ENCODE assay signal across 8 cellular contexts in genomic region chr22:24427500-24428164, GRCh38. TPM values are rescaled to one million over a fixed set of nuclear protein-coding genes. Genes with fewer than 3 reads are reported as not detected.
DNase-seq lines count a peak whose midpoint lies in the region; ATAC-seq, FAIRE-seq and TF ChIP-seq lines count a peak whose summit lies in the region.

Gene ADORA2A (plus strand): TSS chr22:24427599. CDS start chr22:24433405, 5,806 bp downstream.

- H3K4me3 Mint-ChIP-seq in activated CD4-positive, alpha-beta T cell treated with anti-CD3 and anti-CD28 coated beads, Interleukin-2, amount 10 ng/mL, durations not matched to agents 7 days and 5 days = peak within 1 kb of the TSS; percentile 86

- dilution Hi-C loops in endothelial cell of umbilical vein (cut with MboI; ENCODE audit: extremely low pct_ligation_motif_present, low sequenced_read_pairs) = no loop called here

- POLR2A ChIA-PET in activated CD4-positive, alpha-beta T cell treated with anti-CD3 and anti-CD28 coated beads, Interleukin-2, amount 10 ng/mL, durations not matched to agents 7 days and 5 days (lab: Charles Lee) = no interaction called here
- POLR2A ChIA-PET in endothelial cell of umbilical vein (lab: Charles Lee) = no interaction called here

- H3K27ac ChIP-seq in endothelial cell of umbilical vein (ENCODE audit: insufficient read depth, low read depth, low read length) = no peak within 1 kb of the TSS

- no peak within 1 kb of the TSS for H3K4me3 ChIP-seq in endothelial cell of umbilical vein (replicated peaks in 1 of 3; ENCODE audit: insufficient read depth in 1 of 3, low read depth in 1 of 3, low read length in 3 of 3)

- H3K9me3 ChIP-seq in endothelial cell of umbilical vein (replicated peaks; ENCODE audit: control insufficient read depth, insufficient read depth, low read length) = no peaks in the 10 kb centered on the region

- H3K36me3 Mint-ChIP-seq in activated CD4-positive, alpha-beta T cell treated with anti-CD3 and anti-CD28 coated beads, Interleukin-2, amount 10 ng/mL, durations not matched to agents 7 days and 5 days (ENCODE audit: low read depth) = peaks cover 16% of the 10 kb centered on the region

- H3K9ac ChIP-seq in endothelial cell of umbilical vein (replicated peaks; ENCODE audit: extremely low read depth, insufficient read depth, low read length) = no peak within 1 kb of the TSS

- no peak within 1 kb of the TSS for H3K4me2 ChIP-seq in endothelial cell of umbilical vein (ENCODE audit: insufficient read depth, low read length)

- FAIRE-seq in endothelial cell of umbilical vein (lab: Jason Lieb, UNC) = no peak
- no peak for FAIRE-seq in D721Med (lab: Jason Lieb, UNC)

- intact Hi-C loops in endothelial cell of umbilical vein (cut with micrococcal nuclease) = loop anchor here (5.0 kb wide), 1 partner anchor 40 kb away; no protein-coding TSS in a partner anchor

- H3K4me1 Mint-ChIP-seq in activated CD4-positive, alpha-beta T cell treated with anti-CD3 and anti-CD28 coated beads, Interleukin-2, amount 10 ng/mL, durations not matched to agents 7 days and 5 days = peaks cover 70% of the 10 kb centered on the region

- no peaks in the 10 kb centered on the region for H3K9me1 ChIP-seq in endothelial cell of umbilical vein (replicated peaks; ENCODE audit: control insufficient read depth, extremely low read depth, insufficient read depth, low read length)

- DNase-seq in activated CD4-positive, alpha-beta T cell treated with anti-CD3 and anti-CD28 coated beads, Interleukin-2, amount 10 ng/mL, durations not matched to agents 7 days and 5 days = peak; percentile 90
- no peak for DNase-seq in endothelial cell of umbilical vein (ENCODE audit: low read depth, low spot score)
- peak; percentile 62 for DNase-seq in stimulated activated CD8-positive, alpha-beta memory T cell treated with anti-CD3 and anti-CD28 coated beads, Interleukin-15, amount 100 ng/mL, for 1 hour (ENCODE audit: low read depth)
- DNase-seq in NCI-H1694 (lab: John Stamatoyannopoulos, UW) = no peak
- DNase-seq in D721Med (ENCODE audit: insufficient read length, low spot score) = no peak

- H3K9me3 Mint-ChIP-seq in activated CD4-positive, alpha-beta T cell treated with anti-CD3 and anti-CD28 coated beads, Interleukin-2, amount 10 ng/mL, durations not matched to agents 7 days and 5 days = no peaks in the 10 kb centered on the region

- no peaks in the 10 kb centered on the region for H3K79me2 ChIP-seq in endothelial cell of umbilical vein (ENCODE audit: control insufficient read depth, insufficient read depth, low read length)

- no peaks in the 10 kb centered on the region for H3K27me3 ChIP-seq in endothelial cell of umbilical vein (ENCODE audit: control insufficient read depth in 2 of 2, insufficient read depth in 2 of 2, low read length in 2 of 2)

- peaks cover 13% of the 10 kb centered on the region for H3K4me1 ChIP-seq in endothelial cell of umbilical vein (ENCODE audit: control insufficient read depth, extremely low read depth, insufficient read depth, low read length)

- no peak within 1 kb of the TSS for H2AFZ ChIP-seq in endothelial cell of umbilical vein (ENCODE audit: low read depth, low read length)

- TF ChIP-seq CTCF in endothelial cell of umbilical vein (IDR thresholded peaks at IDR 0.05; ENCODE audit: extremely low read depth in 1 of 2, insufficient read depth in 1 of 2, low read depth in 1 of 2, low read length in 2 of 2) (no peak), D721Med (IDR thresholded peaks at IDR 0.05; ENCODE audit: insufficient read depth, missing control alignments) (no peak)

- ATAC-seq in GM18873 (IDR thresholded peaks at IDR 0.05; ENCODE audit: low FRiP score, unreplicated experiment) = peak; percentile 50
- ATAC-seq in HG03095 (IDR thresholded peaks at IDR 0.05; ENCODE audit: unreplicated experiment) = peak; percentile 34
- no peak for ATAC-seq in GM21515 (IDR thresholded peaks at IDR 0.05; ENCODE audit: unreplicated experiment)

- CTCF ChIA-PET in activated CD4-positive, alpha-beta T cell treated with anti-CD3 and anti-CD28 coated beads, Interleukin-2, amount 10 ng/mL, durations not matched to agents 7 days and 5 days (lab: Charles Lee) = interaction anchor here (0.7 to 1.4 kb wide), 4 partner anchors 10 to 359 kb away, joined by 3 to 5 read pairs (median 4); no protein-coding TSS in a partner anchor
- CTCF ChIA-PET in endothelial cell of umbilical vein (lab: Charles Lee) = interaction anchor here (0.6 to 7.7 kb wide), 4 partner anchors 17 to 82 kb away, joined by 3 to 64 read pairs (median 4); no protein-coding TSS in a partner anchor

- BruUV-seq in endothelial cell of umbilical vein (replicated peaks; lab: Mats Ljungman, UMichigan) = no TSS peak

- H3K36me3 ChIP-seq in endothelial cell of umbilical vein (ENCODE audit: control insufficient read depth in 2 of 2, extremely low read depth in 1 of 2, insufficient read depth in 2 of 2, low read length in 2 of 2) = peaks cover 0 to 2% of the 10 kb centered on the region in 2 experiments

- H3K27me3 Mint-ChIP-seq in activated CD4-positive, alpha-beta T cell treated with anti-CD3 and anti-CD28 coated beads, Interleukin-2, amount 10 ng/mL, durations not matched to agents 7 days and 5 days = peaks cover 5% of the 10 kb centered on the region

- H4K20me1 ChIP-seq in endothelial cell of umbilical vein (replicated peaks; ENCODE audit: control insufficient read depth, extremely low read depth, insufficient read depth, low read length) = no peaks in the 10 kb centered on the region

- H3K27ac Mint-ChIP-seq in activated CD4-positive, alpha-beta T cell treated with anti-CD3 and anti-CD28 coated beads, Interleukin-2, amount 10 ng/mL, durations not matched to agents 7 days and 5 days = peak within 1 kb of the TSS; percentile 97

- no peak for TF ChIP-seq POLR2A in endothelial cell of umbilical vein (IDR thresholded peaks at IDR 0.05; ENCODE audit: low read depth, low read length)

TF ChIP-seq in endothelial cell of umbilical vein, 7 proteins besides CTCF, POLR2A, EP300 and RAD21:
- TF ChIP-seq GATA2 (IDR thresholded peaks at IDR 0.05; ENCODE audit: insufficient read depth, insufficient read length, low read depth, low read length) = no peak
- TF ChIP-seq JUN (IDR thresholded peaks at IDR 0.05; ENCODE audit: borderline replicate concordance, insufficient read depth, insufficient read length, low read depth) = no peak
- TF ChIP-seq MYC (IDR thresholded peaks at IDR 0.05; ENCODE audit: low read depth, low read length) = no peak
- TF ChIP-seq, protein P1, sequence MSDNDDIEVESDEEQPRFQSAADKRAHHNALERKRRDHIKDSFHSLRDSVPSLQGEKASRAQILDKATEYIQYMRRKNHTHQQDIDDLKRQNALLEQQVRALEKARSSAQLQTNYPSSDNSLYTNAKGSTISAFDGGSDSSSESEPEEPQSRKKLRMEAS (IDR thresholded peaks at IDR 0.05; ENCODE audit: insufficient read depth, insufficient read length) = no peak
- TF ChIP-seq POLR2AphosphoS5 (IDR thresholded peaks at IDR 0.05; ENCODE audit: insufficient read depth, low read depth, low read length) = no peak
- TF ChIP-seq EZH2 (IDR thresholded peaks at IDR 0.05; ENCODE audit: borderline replicate concordance, low read depth, low read length, severe bottlenecking) = no peak
- TF ChIP-seq FOS (IDR thresholded peaks at IDR 0.05; ENCODE audit: borderline replicate concordance, insufficient read depth, low read length) = no peak

RNA-seq across cellular contexts. Expression of gene ADORA2A, which starts in this region (rescaled TPM):
- total RNA-seq in activated CD4-positive, alpha-beta T cell treated with anti-CD3 and anti-CD28 coated beads, Interleukin-2, amount 10 ng/mL, durations not matched to agents 7 days and 5 days = 10 to 100 TPM; 25.3 to 29.0 TPM
- total RNA-seq in endothelial cell of umbilical vein = 17.1 and 20.0 TPM in 2 replicates
- polyA plus RNA-seq in endothelial cell of umbilical vein = 33.1 and 45.3 TPM in 2 replicates
- 13.5 and 16.6 TPM in 2 replicates for polyA plus RNA-seq in endothelial cell of umbilical vein (2011; cell fraction: cytosol; rRNA removed)
- 14.3 and 15.7 TPM in 2 replicates for polyA plus RNA-seq in endothelial cell of umbilical vein (2011; cell fraction: nucleus; rRNA removed)
- 2.9 and 3.6 TPM in 2 replicates for polyA plus RNA-seq in endothelial cell of umbilical vein (2012)
- polyA minus RNA-seq in endothelial cell of umbilical vein = 34.9 TPM in 2 replicates
- polyA minus RNA-seq in endothelial cell of umbilical vein (2011; cell fraction: cytosol; rRNA and poly(A)+ RNA removed) = not detected
- 10.3 and 12.8 TPM in 2 replicates for polyA minus RNA-seq in endothelial cell of umbilical vein (2011; cell fraction: nucleus; rRNA and poly(A)+ RNA removed)

Comparison
In these comparisons a context has a peak if more than half of its experiments do, and no peak if none do; other contexts are left out.
1. DNase-seq: peak in activated CD4-positive, alpha-beta T cell treated with anti-CD3 and anti-CD28 coated beads, Interleukin-2, amount 10 ng/mL, durations not matched to agents 7 days and 5 days (single experiment) and stimulated activated CD8-positive, alpha-beta memory T cell treated with anti-CD3 and anti-CD28 coated beads, Interleukin-15, amount 100 ng/mL, for 1 hour (single experiment); none in endothelial cell of umbilical vein (single experiment), NCI-H1694 (single experiment) and D721Med (single experiment).